Comparison of ENCODE assay signal across 9 cellular contexts in the genomic region with DNA sequence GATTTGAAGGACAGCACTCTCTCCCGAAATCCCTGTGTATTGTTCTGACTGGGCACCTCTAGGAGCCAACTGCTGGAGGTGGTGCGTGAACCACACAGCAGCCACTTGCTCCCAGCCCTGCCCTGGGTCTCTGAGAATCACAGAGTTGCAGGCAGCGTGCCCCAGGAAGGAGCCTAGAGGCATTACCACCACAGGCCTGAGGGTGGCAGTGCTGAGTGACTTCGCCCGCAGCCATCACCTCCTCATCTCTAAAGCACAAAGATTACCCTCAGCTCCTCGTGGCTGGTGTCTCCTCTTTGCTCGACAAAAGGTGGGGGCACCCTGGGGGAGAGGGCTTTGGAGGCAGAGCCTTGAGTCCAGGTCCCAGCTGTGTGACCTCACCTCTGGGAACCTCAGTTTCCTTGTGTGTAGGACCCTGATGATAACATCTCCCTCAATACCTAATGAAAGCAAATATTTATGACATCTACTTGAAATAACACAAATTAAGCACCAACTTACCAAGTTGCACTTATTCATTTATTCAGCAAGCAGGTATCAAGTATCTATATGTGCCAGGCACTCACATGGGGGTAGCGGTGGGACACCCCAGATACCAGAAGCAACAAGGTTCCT.
DNase-seq lines count a peak whose midpoint lies in the region; ATAC-seq and TF ChIP-seq lines count a peak whose summit lies in the region.
"Had no signal": no experiment of that assay in that cellular context is flagged by ENCODE, and none has a peak within 500 bp of the region (broad histone marks: within the 10 kb centered on the region; RNA-seq: fewer than 3 reads in every experiment).

No MANE protein-coding gene starts in this region.

- H3K4me1 Mint-ChIP-seq in IgD-negative memory B cell: peaks cover 15 to 23% (median 23%) of the 10 kb centered on the region in 3 donors

- peak; percentile 90 for TF ChIP-seq CTCF in astrocyte of the cerebellum (IDR thresholded peaks at IDR 0.05; ENCODE audit: low read depth, low read length, missing control alignments)

- H3K27ac Mint-ChIP-seq in IgD-negative memory B cell: peak overlapping the region in 2 of 3 donors; percentile 65 to 68
- H3K27ac Mint-ChIP-seq: stimulated activated naive CD8-positive, alpha-beta T cell treated with anti-CD3 and anti-CD28 coated beads, Interleukin-15, Interleukin-2, amounts not matched to agents 100 ng/mL and 50 ng/mL, for 24 hours had no signal

- in situ Hi-C loops in Caki2 (cut with HindIII; ENCODE audit: low pct_unique_long_range_greater_than_20kb, low sequenced_read_pairs): no loop called here
- in situ Hi-C loops in astrocyte of the cerebellum (cut with HindIII; ENCODE audit: low sequenced_read_pairs): no loop called here

- peaks cover 1% of the 10 kb centered on the region for H3K36me3 Mint-ChIP-seq in IgD-negative memory B cell

- peaks cover 4% of the 10 kb centered on the region for H3K27me3 Mint-ChIP-seq in IgD-negative memory B cell

- H3K4me3 Mint-ChIP-seq in IgD-negative memory B cell: peak overlapping the region in 2 of 4 donors; percentile 11 to 14
- H3K4me3 Mint-ChIP-seq: stimulated activated naive CD8-positive, alpha-beta T cell treated with anti-CD3 and anti-CD28 coated beads, Interleukin-15, Interleukin-2, amounts not matched to agents 100 ng/mL and 50 ng/mL, for 24 hours had no signal

- no peak for ATAC-seq in GM21529 (IDR thresholded peaks at IDR 0.05; ENCODE audit: unreplicated experiment)
- ATAC-seq in HG02973 (IDR thresholded peaks at IDR 0.05; ENCODE audit: unreplicated experiment): no peak

- no peaks in the 10 kb centered on the region for H3K9me3 Mint-ChIP-seq in IgD-negative memory B cell
- H3K9me3 Mint-ChIP-seq: stimulated activated naive CD8-positive, alpha-beta T cell treated with anti-CD3 and anti-CD28 coated beads, Interleukin-15, Interleukin-2, amounts not matched to agents 100 ng/mL and 50 ng/mL, for 24 hours had no signal

- H3K4me3 ChIP-seq in astrocyte of the cerebellum (ENCODE audit: low read depth, low read length): no peak overlapping the region

- DNase-seq in Caki2 (ENCODE audit: low read depth) (peak; percentile 25), T-helper 9 cell (peak; percentile 49), astrocyte of the cerebellum (ENCODE audit: low read depth) (no peak), iPS-NIHi11 (ENCODE audit: low spot score) (peak; percentile 87)
- DNase-seq in stimulated activated CD4-positive, alpha-beta T cell treated with anti-CD3 and anti-CD28 coated beads, Interleukin-2, amount 100 ng/mL, for 24 hours: peak; percentile 71 to 77
